Comparison of ENCODE assay signal across 17 cellular contexts in the genomic region with DNA sequence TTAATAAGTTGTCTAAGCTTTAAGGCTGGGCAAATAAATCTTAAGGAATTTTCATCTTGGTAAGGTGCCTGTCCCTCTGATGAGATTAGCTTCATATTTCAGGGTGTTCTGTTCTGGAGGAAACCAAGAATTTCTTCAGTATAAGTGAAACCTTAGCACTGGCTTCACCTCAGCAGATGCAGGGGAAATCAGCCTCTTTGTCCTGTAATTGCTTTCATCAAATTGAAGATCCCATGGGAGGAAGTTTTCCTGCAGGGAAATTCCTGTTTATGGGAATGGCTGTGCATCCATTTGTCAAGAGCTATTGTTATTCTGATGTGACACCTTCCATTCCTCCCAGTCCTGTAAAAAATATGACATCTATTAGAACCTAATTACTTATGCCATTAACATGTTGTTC.
"Had no signal": no experiment of that assay in that cellular context is flagged by ENCODE, and none has a peak within 500 bp of the region (broad histone marks: within the 10 kb centered on the region; RNA-seq: fewer than 3 reads in every experiment).

No MANE protein-coding gene starts in this region.

- H3K4me3 ChIP-seq: dorsolateral prefrontal cortex, esophagus squamous epithelium, psoas muscle, right lobe of liver, SJSA1, spleen, testis had no signal

- H3K27ac ChIP-seq: psoas muscle, right lobe of liver, SJSA1, spleen, testis had no signal

- H3K4me1 ChIP-seq: right lobe of liver, SJSA1, testis had no signal

- H3K36me3 Mint-ChIP-seq: activated naive CD8-positive, alpha-beta T cell treated with anti-CD3 and anti-CD28 coated beads, Interleukin-2, amount 10 ng/mL, durations not matched to agents 7 days and 5 days; natural killer cell had no signal

- H3K36me3 ChIP-seq: esophagus squamous epithelium, right lobe of liver, SJSA1, spleen had no signal

- ATAC-seq: natural killer cell; right lobe of liver; stimulated activated naive CD8-positive, alpha-beta T cell treated with anti-CD3 and anti-CD28 coated beads, Interleukin-15, amount 100 ng/mL, for 72 hours had no signal

- H3K9me3 ChIP-seq: right lobe of liver, testis had no signal

- H3K27ac Mint-ChIP-seq: activated naive CD8-positive, alpha-beta T cell treated with anti-CD3 and anti-CD28 coated beads, Interleukin-2, amount 10 ng/mL, durations not matched to agents 7 days and 5 days; natural killer cell; stimulated activated naive CD8-positive, alpha-beta T cell treated with anti-CD3 and anti-CD28 coated beads, Interleukin-15, amount 100 ng/mL, for 72 hours had no signal

- H3K4me1 Mint-ChIP-seq: activated naive CD8-positive, alpha-beta T cell treated with anti-CD3 and anti-CD28 coated beads, Interleukin-2, amount 10 ng/mL, durations not matched to agents 7 days and 5 days; natural killer cell; stimulated activated naive CD8-positive, alpha-beta T cell treated with anti-CD3 and anti-CD28 coated beads, Interleukin-15, amount 100 ng/mL, for 72 hours had no signal

- H3K27me3 ChIP-seq: dorsolateral prefrontal cortex, esophagus squamous epithelium, right lobe of liver, SJSA1, spleen, testis had no signal

- H3K4me3 Mint-ChIP-seq: activated naive CD8-positive, alpha-beta T cell treated with anti-CD3 and anti-CD28 coated beads, Interleukin-2, amount 10 ng/mL, durations not matched to agents 7 days and 5 days; natural killer cell; stimulated activated naive CD8-positive, alpha-beta T cell treated with anti-CD3 and anti-CD28 coated beads, Interleukin-15, amount 100 ng/mL, for 72 hours had no signal

- DNase-seq: activated CD4-positive, CD25-positive, alpha-beta regulatory T cell treated with anti-CD3 and anti-CD28 coated beads, Interleukin-2, amount 50 U/mL, for 72 hours; activated naive CD4-positive, alpha-beta T cell; activated naive CD8-positive, alpha-beta T cell treated with anti-CD3 and anti-CD28 coated beads, Interleukin-2, amount 10 ng/mL, durations not matched to agents 7 days and 5 days; dorsolateral prefrontal cortex; esophagus squamous epithelium; glutamatergic neuron; left cardiac atrium; mammary epithelial cell; natural killer cell; occipital lobe; psoas muscle; right lobe of liver; spleen; stimulated activated naive CD8-positive, alpha-beta T cell treated with anti-CD3 and anti-CD28 coated beads, Interleukin-15, amount 100 ng/mL, for 72 hours; SW 1271; testis had no signal

- H3K27me3 Mint-ChIP-seq: activated naive CD8-positive, alpha-beta T cell treated with anti-CD3 and anti-CD28 coated beads, Interleukin-2, amount 10 ng/mL, durations not matched to agents 7 days and 5 days; stimulated activated naive CD8-positive, alpha-beta T cell treated with anti-CD3 and anti-CD28 coated beads, Interleukin-15, amount 100 ng/mL, for 72 hours had no signal
